Comparison of ENCODE assay signal across 27 cellular contexts in genomic region chr11:44840085-44840478, GRCh38.
"Had no signal": no experiment of that assay in that cellular context is flagged by ENCODE, and none has a peak within 500 bp of the region (broad histone marks: within the 10 kb centered on the region; RNA-seq: fewer than 3 reads in every experiment).

No MANE protein-coding gene starts in this region.

- H3K4me1 ChIP-seq: ascending aorta, upper lobe of right lung had no signal

- H3K27ac ChIP-seq: ascending aorta, hepatocyte, left ventricle myocardium inferior, testis, upper lobe of right lung had no signal

- H3K9me3 ChIP-seq: adrenal gland, ascending aorta, sigmoid colon, testis, upper lobe of right lung had no signal

- H3K27me3 Mint-ChIP-seq: activated naive CD8-positive, alpha-beta T cell had no signal

- H3K27me3 ChIP-seq: adrenal gland, ascending aorta, hepatocyte, sigmoid colon, testis, upper lobe of right lung had no signal

- H3K4me3 Mint-ChIP-seq: activated CD4-positive, alpha-beta T cell treated with anti-CD3 and anti-CD28 coated beads for 36 hours; activated naive CD8-positive, alpha-beta T cell; activated T-cell treated with anti-CD3 and anti-CD28 coated beads, Interleukin-2, amount 50 U/mL, for 4 hours; immature natural killer cell; nephron progenitor cell; stimulated activated naive B cell treated with anti-CD40 and anti-IgM and Interleukin-4, amounts not matched to agents 10 μg/mL and 1 μg/mL and 100 μg/mL, for 72 hours; WTC11 had no signal

- H3K27ac Mint-ChIP-seq: activated CD4-positive, alpha-beta T cell treated with anti-CD3 and anti-CD28 coated beads for 36 hours; activated naive CD8-positive, alpha-beta T cell; activated T-helper 2 cell treated with anti-CD3 and anti-CD28 coated beads, Interferon-gamma antibody, Interleukin-2, Interleukin-4, amounts not matched to agents 10 μg/mL and 5 μg/mL and 100 μg/mL, durations not matched to agents 14 hours and 24 hours and 36 hours; immature natural killer cell; nephron progenitor cell; stimulated activated naive B cell treated with anti-CD40 and anti-IgM and Interleukin-4, amounts not matched to agents 10 μg/mL and 1 μg/mL and 100 μg/mL, for 72 hours; WTC11 had no signal

- H2AFZ ChIP-seq: hepatocyte had no signal

- H3K79me2 ChIP-seq: hepatocyte had no signal

- ATAC-seq: activated CD4-positive, alpha-beta T cell treated with anti-CD3 and anti-CD28 coated beads for 36 hours; activated T-cell treated with anti-CD3 and anti-CD28 coated beads, Interleukin-2, amount 50 U/mL, for 4 hours; stimulated activated naive B cell treated with anti-CD40 and anti-IgM and Interleukin-4, amounts not matched to agents 10 μg/mL and 1 μg/mL and 100 μg/mL, for 72 hours; upper lobe of right lung; WTC11 had no signal

- H3K36me3 ChIP-seq: adrenal gland, ascending aorta, sigmoid colon, upper lobe of right lung had no signal

- H3K4me2 ChIP-seq: hepatocyte, smooth muscle cell had no signal

- H3K4me1 Mint-ChIP-seq: activated CD4-positive, alpha-beta T cell treated with anti-CD3 and anti-CD28 coated beads for 36 hours; immature natural killer cell; stimulated activated naive B cell treated with anti-CD40 and anti-IgM and Interleukin-4, amounts not matched to agents 10 μg/mL and 1 μg/mL and 100 μg/mL, for 72 hours had no signal

- DNase-seq: activated CD4-positive, alpha-beta T cell treated with anti-CD3 and anti-CD28 coated beads for 36 hours; activated CD4-positive, alpha-beta T cell treated with anti-CD3 and anti-CD28 coated beads, Interleukin-2, amount 50 U/mL, for 48 hours; activated CD8-positive, alpha-beta memory T cell treated with anti-CD3 and anti-CD28 coated beads, Interleukin-2, amount 50 U/mL, for 48 hours; activated naive CD4-positive, alpha-beta T cell; activated T-cell treated with anti-CD3 and anti-CD28 coated beads, Interleukin-2, amount 50 U/mL, for 4 hours; adrenal gland; central memory CD4-positive, alpha-beta T cell; dermis blood vessel endothelial cell; effector CD8-positive, alpha-beta T cell; foreskin melanocyte; immature natural killer cell; left ventricle myocardium inferior; nephron progenitor cell; sigmoid colon; stimulated activated CD4-positive, alpha-beta T cell treated with anti-CD3 and anti-CD28 coated beads, Interleukin-15, amount 100 ng/mL, for 24 hours; stimulated activated CD4-positive, alpha-beta T cell treated with anti-CD3 and anti-CD28 coated beads, Interleukin-2, amount 100 ng/mL, for 48 hours; stimulated activated CD8-positive, alpha-beta memory T cell treated with anti-CD3 and anti-CD28 coated beads, Interleukin-4, amount 100 ng/mL, for 48 hours; stimulated activated naive B cell treated with anti-CD40 and anti-IgM and Interleukin-4, amounts not matched to agents 10 μg/mL and 1 μg/mL and 100 μg/mL, for 72 hours; T-helper 9 cell; testis; upper lobe of right lung had no signal

- H3K4me3 ChIP-seq: adrenal gland, ascending aorta, hepatocyte, left ventricle myocardium inferior, sigmoid colon, smooth muscle cell, testis, upper lobe of right lung had no signal
